ENCODE assay signal across 1 cellular context in genomic region chr10:90398551-90398950, GRCh38.
TF ChIP-seq lines count a peak whose summit lies in the region.

No MANE protein-coding gene starts in this region.

TF ChIP-seq in GM12878, 131 proteins besides CTCF, POLR2A, EP300 and RAD21 (continued from another document):
- TF ChIP-seq MYB (IDR thresholded peaks at IDR 0.05; ENCODE audit: borderline replicate concordance, low read depth, low read length) (no peak), GABPA (IDR thresholded peaks at IDR 0.05; ENCODE audit: low read depth) (no peak), HDAC6 (IDR thresholded peaks at IDR 0.05; ENCODE audit: unreplicated experiment) (no peak), ZNF207 (IDR thresholded peaks at IDR 0.05; ENCODE audit: borderline replicate concordance) (no peak), JUND (IDR thresholded peaks at IDR 0.05; ENCODE audit: low read depth, low read length) (no peak), PKNOX1 (IDR thresholded peaks at IDR 0.05) (no peak)
- TF ChIP-seq, protein P1, sequence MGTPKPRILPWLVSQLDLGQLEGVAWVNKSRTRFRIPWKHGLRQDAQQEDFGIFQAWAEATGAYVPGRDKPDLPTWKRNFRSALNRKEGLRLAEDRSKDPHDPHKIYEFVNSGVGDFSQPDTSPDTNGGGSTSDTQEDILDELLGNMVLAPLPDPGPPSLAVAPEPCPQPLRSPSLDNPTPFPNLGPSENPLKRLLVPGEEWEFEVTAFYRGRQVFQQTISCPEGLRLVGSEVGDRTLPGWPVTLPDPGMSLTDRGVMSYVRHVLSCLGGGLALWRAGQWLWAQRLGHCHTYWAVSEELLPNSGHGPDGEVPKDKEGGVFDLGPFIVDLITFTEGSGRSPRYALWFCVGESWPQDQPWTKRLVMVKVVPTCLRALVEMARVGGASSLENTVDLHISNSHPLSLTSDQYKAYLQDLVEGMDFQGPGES (IDR thresholded peaks at IDR 0.05) = no peak
